ENCODE assay signal across 31 cellular contexts in genomic region chr15:98221144-98221543, GRCh38.
"Had no signal": no experiment of that assay in that cellular context is flagged by ENCODE, and none has a peak within 500 bp of the region (broad histone marks: within the 10 kb centered on the region; RNA-seq: fewer than 3 reads in every experiment).

No MANE protein-coding gene starts in this region.

- H3K27me3 ChIP-seq: MG63, SJCRH30 had no signal

- H3K4me2 ChIP-seq: PC-9 had no signal

- DNase-seq: Kasumi-1, KG1, MG63, NCI-H1048, NCI-H1092 treated with DMSO at 0.1 percent for 48 hours, NCI-H1105 treated with DMSO at 0.1 percent for 48 hours, NCI-H1436, NCI-H146, NCI-H1694, NCI-H187, NCI-H1930, NCI-H2029 treated with DMSO at 0.1 percent for 48 hours, NCI-H2081 treated with DMSO at 0.1 percent for 48 hours, NCI-H2107, NCI-H2171, NCI-H226, NCI-H446 treated with DMSO at 0.1 percent for 48 hours, NCI-H510A, NCI-H524 treated with DMSO at 0.1 percent for 48 hours, NCI-H526 treated with DMSO at 0.1 percent for 48 hours, NCI-H774, PC-9, SHP77, SIG-M5, SJCRH30 had no signal

- H3K4me1 ChIP-seq: SJCRH30 had no signal

- H3K4me3 ChIP-seq: K562, MG63, PC-9, SJCRH30, SK-N-MC had no signal

- H3K27ac ChIP-seq: PC-9, RWPE1, SJCRH30, SK-N-MC had no signal

- H3K9me3 ChIP-seq: SJCRH30 had no signal

- H3K36me3 ChIP-seq: MG63, SJCRH30 had no signal

- H2AFZ ChIP-seq: PC-9 had no signal

- ATAC-seq: K562, Panc1, Right ventricle myocardium inferior, SK-N-SH treated with all-trans-retinoic acid at 6 μM for 48 hours had no signal
